8 cellular contexts compared by ENCODE assay signal in genomic region chr3:142027295-142027694, GRCh38.
DNase-seq lines count a peak whose midpoint lies in the region; ATAC-seq and TF ChIP-seq lines count a peak whose summit lies in the region.

No MANE protein-coding gene starts in this region.

- no peak overlapping the region for H3K14ac ChIP-seq in mesenchymal stem cell (ENCODE audit: low read length in 2 of 2)

- H3K4ac ChIP-seq in mesenchymal stem cell (ENCODE audit: low read depth in 1 of 2, low read length in 2 of 2), result no peak overlapping the region

- no peak overlapping the region for H3K27ac ChIP-seq in HCT116 (ENCODE audit: low read depth, low read length)
- no peak overlapping the region for H3K27ac ChIP-seq in mesenchymal stem cell (ENCODE audit: low read length, poor library complexity, severe bottlenecking)

- TF ChIP-seq CTCF in AG10803 (conservative IDR thresholded peaks at IDR 0.05; ENCODE audit: low read length) (no peak), HCT116 (IDR thresholded peaks at IDR 0.05 in 2 of 3, conservative IDR thresholded peaks at IDR 0.05 in 1 of 3; ENCODE audit: borderline replicate concordance in 1 of 3, insufficient read depth in 1 of 3, low read depth in 2 of 3, low read length in 2 of 3) (no peak)

- H3K18ac ChIP-seq in mesenchymal stem cell (ENCODE audit: low read depth in 1 of 2, low read length in 2 of 2), result no peak overlapping the region

- H4K20me1 ChIP-seq in HCT116 (ENCODE audit: insufficient read depth), result no peaks in the 10 kb centered on the region

- H3K36me3 ChIP-seq in HCT116 (ENCODE audit: control insufficient read depth in 1 of 2, insufficient read depth in 2 of 2, low read length in 2 of 2) (no peaks in the 10 kb centered on the region), mesenchymal stem cell (ENCODE audit: control insufficient read depth in 1 of 2, insufficient read depth in 2 of 2, low read depth in 1 of 2, low read length in 2 of 2) (peaks cover 0 to 3% of the 10 kb centered on the region in 2 experiments)

- H3K9ac ChIP-seq in HCT116 (ENCODE audit: low read length) (peak overlapping the region; percentile 29; the same call in 1 of the 2 replicates), mesenchymal stem cell (ENCODE audit: low read length) (peak overlapping the region; percentile 85)

- no peaks in the 10 kb centered on the region for H3K9me3 ChIP-seq in HCT116 (ENCODE audit: control insufficient read depth in 1 of 2, insufficient read depth in 1 of 2, low read depth in 1 of 2, low read length in 2 of 2)
- H3K9me3 ChIP-seq in mesenchymal stem cell (ENCODE audit: control insufficient read depth, low read length), result no peaks in the 10 kb centered on the region

- intact Hi-C loops in HCT116 (cut with micrococcal nuclease), result no loop called here

- H3K4me1 ChIP-seq in HCT116 (ENCODE audit: control insufficient read depth in 1 of 2, insufficient read depth in 2 of 2, low read length in 2 of 2) (peaks cover 0 to 16% of the 10 kb centered on the region in 2 experiments; a peak in 2 of 4 replicates), mesenchymal stem cell (ENCODE audit: control insufficient read depth, insufficient read depth, low read depth, low read length) (no peaks in the 10 kb centered on the region)

- RAD21 ChIA-PET in HCT116 (lab: Charles Lee; ENCODE audit: low non-redundant PET in 1 of 2, low total read pairs in 2 of 2, uncharacterized antibody in 2 of 2, unreplicated experiment in 2 of 2), result no interaction called here

- POLR2A ChIA-PET in HCT116 (lab: Charles Lee), result no interaction called here

- no CpG with 5 or more reads among the region's 3 CpGs for WGBS in mesenchymal stem cell

- H3K4me3 ChIP-seq in AG10803 (ENCODE audit: low read length) (peak overlapping the region; percentile 11), HCT116 (replicated peaks in 1 of 2; ENCODE audit: low read depth in 1 of 2, low read length in 2 of 2) (peak overlapping the region; percentile 42 to 57), mesenchymal stem cell (ENCODE audit: insufficient read depth in 1 of 2, low read depth in 1 of 2, low read length in 2 of 2) (peak overlapping the region in 1 of 2 experiments; percentile 87)

- no peak overlapping the region for H2BK5ac ChIP-seq in mesenchymal stem cell (ENCODE audit: low read depth, low read length, poor library complexity, severe bottlenecking)

- H3K79me1 ChIP-seq in mesenchymal stem cell (replicated peaks; ENCODE audit: low read length, poor library complexity, severe bottlenecking), result peaks cover 13% of the 10 kb centered on the region

- 0 out of 2 replicates have a peak, but pooled peaks cover 3% of the 10 kb centered on the region for H3K9me2 ChIP-seq in HCT116 (ENCODE audit: insufficient read depth)

- no peak overlapping the region for H4K91ac ChIP-seq in mesenchymal stem cell (ENCODE audit: low read length)

- ATAC-seq in HCT116 (no peak), GM21717 (IDR thresholded peaks at IDR 0.05; ENCODE audit: unreplicated experiment) (no peak)

- no peak for TF ChIP-seq RAD21 in HCT116 (IDR thresholded peaks at IDR 0.05; ENCODE audit: low read depth)

- H2AFZ ChIP-seq in HCT116 (ENCODE audit: low read depth, low read length, poor library complexity, severe bottlenecking) (no peak overlapping the region), mesenchymal stem cell (ENCODE audit: low read depth, low read length) (no peak overlapping the region)

- no peak overlapping the region for H2AK5ac ChIP-seq in mesenchymal stem cell (ENCODE audit: low read length, severe bottlenecking)

- H3K79me2 ChIP-seq in HCT116 (ENCODE audit: insufficient read depth, low read length), result no peaks in the 10 kb centered on the region

- DNase-seq in AG10803 (ENCODE audit: low read depth) (no peak), HCT116 (ENCODE audit: low read depth, low spot score) (no peak), astrocyte of the hippocampus (ENCODE audit: low read depth, low spot score) (peak; percentile 15), mesenchymal stem cell (peak; percentile 10), pons (ENCODE audit: low spot score) (no peak), RKO (ENCODE audit: low spot score) (no peak), H4 (ENCODE audit: low spot score) (no peak)

- H3K27me3 ChIP-seq in HCT116 (ENCODE audit: insufficient read depth, low read length) (no peaks in the 10 kb centered on the region), mesenchymal stem cell (ENCODE audit: control insufficient read depth in 1 of 2, insufficient read depth in 1 of 2, low read length in 2 of 2) (no peaks in the 10 kb centered on the region)

- CTCF ChIA-PET in HCT116 (lab: Charles Lee), result no interaction called here

- no TSS peak for BruUV-seq in HCT116 (replicated peaks; lab: Mats Ljungman, UMichigan)

- no peak overlapping the region for H2BK12ac ChIP-seq in mesenchymal stem cell (ENCODE audit: low read length in 2 of 2)

- no peak overlapping the region for H2BK15ac ChIP-seq in mesenchymal stem cell (ENCODE audit: low read depth, poor library complexity, severe bottlenecking)

- no peak overlapping the region for H4K8ac ChIP-seq in mesenchymal stem cell (ENCODE audit: low read length)

- no peak overlapping the region for H2BK120ac ChIP-seq in mesenchymal stem cell (ENCODE audit: low read depth, low read length)

- H3K4me2 ChIP-seq in HCT116 (ENCODE audit: low read length), result peak overlapping the region; percentile 80
- H3K4me2 ChIP-seq in mesenchymal stem cell (ENCODE audit: low read length, poor library complexity, severe bottlenecking), result peak overlapping the region; percentile 23

- no peak overlapping the region for H3K23ac ChIP-seq in mesenchymal stem cell (ENCODE audit: low read length in 2 of 2)

- no peak for TF ChIP-seq POLR2A in HCT116 (IDR thresholded peaks at IDR 0.05; ENCODE audit: borderline replicate concordance, extremely low read depth, insufficient read depth, insufficient read length)

TF ChIP-seq in HCT116, 20 proteins besides CTCF, POLR2A, EP300 and RAD21 (continues in another document):
- TF ChIP-seq, protein P1, sequence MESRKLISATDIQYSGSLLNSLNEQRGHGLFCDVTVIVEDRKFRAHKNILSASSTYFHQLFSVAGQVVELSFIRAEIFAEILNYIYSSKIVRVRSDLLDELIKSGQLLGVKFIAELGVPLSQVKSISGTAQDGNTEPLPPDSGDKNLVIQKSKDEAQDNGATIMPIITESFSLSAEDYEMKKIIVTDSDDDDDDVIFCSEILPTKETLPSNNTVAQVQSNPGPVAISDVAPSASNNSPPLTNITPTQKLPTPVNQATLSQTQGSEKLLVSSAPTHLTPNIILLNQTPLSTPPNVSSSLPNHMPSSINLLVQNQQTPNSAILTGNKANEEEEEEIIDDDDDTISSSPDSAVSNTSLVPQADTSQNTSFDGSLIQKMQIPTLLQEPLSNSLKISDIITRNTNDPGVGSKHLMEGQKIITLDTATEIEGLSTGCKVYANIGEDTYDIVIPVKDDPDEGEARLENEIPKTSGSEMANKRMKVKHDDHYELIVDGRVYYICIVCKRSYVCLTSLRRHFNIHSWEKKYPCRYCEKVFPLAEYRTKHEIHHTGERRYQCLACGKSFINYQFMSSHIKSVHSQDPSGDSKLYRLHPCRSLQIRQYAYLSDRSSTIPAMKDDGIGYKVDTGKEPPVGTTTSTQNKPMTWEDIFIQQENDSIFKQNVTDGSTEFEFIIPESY (IDR thresholded peaks at IDR 0.05; ENCODE audit: extremely low read depth, insufficient replicate concordance, low read length), result no peak
- TF ChIP-seq FOSL1 (IDR thresholded peaks at IDR 0.05; ENCODE audit: low read depth), result no peak
- TF ChIP-seq ZFX (IDR thresholded peaks at IDR 0.05), result no peak
- no peak for TF ChIP-seq SP1 (IDR thresholded peaks at IDR 0.05; ENCODE audit: low read depth)
- no peak for TF ChIP-seq EZH2 (IDR thresholded peaks at IDR 0.05)
- no peak for TF ChIP-seq ELF1 (IDR thresholded peaks at IDR 0.05; ENCODE audit: borderline replicate concordance, low read depth)
- TF ChIP-seq REST (IDR thresholded peaks at IDR 0.05; ENCODE audit: low read depth), result no peak
- no peak for TF ChIP-seq ATF3 (IDR thresholded peaks at IDR 0.05)
- TF ChIP-seq SIN3A (IDR thresholded peaks at IDR 0.05; ENCODE audit: low read depth), result no peak
- no peak for TF ChIP-seq POLR2AphosphoS5 (IDR thresholded peaks at IDR 0.05; ENCODE audit: low read depth, low read length)
- TF ChIP-seq TCF7L2 (IDR thresholded peaks at IDR 0.05; ENCODE audit: borderline replicate concordance, extremely low read depth, insufficient read depth, insufficient read length), result no peak
- TF ChIP-seq CBX3 (IDR thresholded peaks at IDR 0.05; ENCODE audit: low read depth), result no peak
- TF ChIP-seq ZNF274 (IDR thresholded peaks at IDR 0.05; ENCODE audit: low read depth, low read length), result no peak
- TF ChIP-seq EZH2phosphoT487 (IDR thresholded peaks at IDR 0.05; ENCODE audit: borderline replicate concordance), result no peak
- no peak for TF ChIP-seq JUND (IDR thresholded peaks at IDR 0.05)
- TF ChIP-seq CEBPB (IDR thresholded peaks at IDR 0.05; ENCODE audit: low read depth), result no peak

Comparison
In these comparisons a context has a peak if more than half of its experiments do, and no peak if none do; other contexts are left out.
1. DNase-seq: peak in astrocyte of the hippocampus (single experiment) and mesenchymal stem cell (single experiment); none in AG10803 (single experiment), HCT116 (single experiment), pons (single experiment), RKO (single experiment) and H4 (single experiment).